Comparison of ENCODE assay signal across 8 cellular contexts in the genomic region with DNA sequence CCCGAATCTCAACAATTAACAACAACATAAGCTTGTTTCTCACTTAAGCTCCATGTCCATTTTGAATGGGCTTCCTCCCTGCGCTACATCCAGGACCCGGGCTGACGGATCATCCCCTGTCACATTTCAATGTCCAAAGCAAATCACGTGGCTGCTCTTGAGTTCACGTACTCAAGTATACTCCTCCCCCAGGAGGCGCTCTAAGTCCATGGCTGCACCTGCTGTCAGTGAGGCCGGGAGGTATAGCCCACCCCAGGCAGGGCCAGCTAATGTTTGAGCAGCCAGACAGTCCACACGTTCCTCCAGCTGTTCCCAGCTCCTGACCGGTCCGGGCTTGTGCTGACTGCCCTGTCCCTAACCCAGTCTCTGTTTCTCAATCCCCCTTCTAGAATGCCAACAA.
DNase-seq lines count a peak whose midpoint lies in the region; FAIRE-seq and TF ChIP-seq lines count a peak whose summit lies in the region.

No MANE protein-coding gene starts in this region.

- no peaks in the 10 kb centered on the region for H3K4me1 ChIP-seq in HEK293 (ENCODE audit: control insufficient read depth, insufficient read depth, low read length)
- H3K4me1 ChIP-seq in effector memory CD4-positive, alpha-beta T cell (ENCODE audit: control insufficient read depth, insufficient read depth, low read length, poor library complexity, severe bottlenecking): no peaks in the 10 kb centered on the region

- POLR2A ChIA-PET in HEK293 (lab: Yijun Ruan, JAX): interaction anchor here (1.2 kb wide), 1 partner anchor 184 kb away, joined by 4 read pairs; no protein-coding TSS in a partner anchor

- FAIRE-seq in D721Med (lab: Jason Lieb, UNC): no peak

- CTCF ChIA-PET in HEK293 (lab: Yijun Ruan, JAX): interaction anchor here (0.5 to 5.0 kb wide), 55 partner anchors 10 to 1538 kb away, joined by 3 to 99 read pairs (median 4); partner anchors contain the start of genes COA6 and TARBP1

- H3K9me3 ChIP-seq in HEK293 (ENCODE audit: control insufficient read depth, insufficient read depth, low read depth, low read length): no peaks in the 10 kb centered on the region
- H3K9me3 ChIP-seq in effector memory CD4-positive, alpha-beta T cell (ENCODE audit: control insufficient read depth, low read length): no peaks in the 10 kb centered on the region

- no peak overlapping the region for H3K4me3 ChIP-seq in HEK293 (ENCODE audit: low read depth, low read length)
- H3K4me3 ChIP-seq in effector memory CD4-positive, alpha-beta T cell (ENCODE audit: insufficient read depth, low read depth, low read length, poor library complexity, severe bottlenecking): no peak overlapping the region

- no peak overlapping the region for H3K27ac ChIP-seq in HEK293 (ENCODE audit: extremely low read depth, low read depth, low read length)
- H3K27ac ChIP-seq in effector memory CD4-positive, alpha-beta T cell (ENCODE audit: insufficient read depth, low read length, poor library complexity, severe bottlenecking): no peak overlapping the region

- H3K27me3 ChIP-seq in effector memory CD4-positive, alpha-beta T cell (replicated peaks; ENCODE audit: control insufficient read depth, insufficient read depth, low read length, poor library complexity, severe bottlenecking): no peaks in the 10 kb centered on the region

- TF ChIP-seq CTCF in D721Med (IDR thresholded peaks at IDR 0.05; ENCODE audit: insufficient read depth, missing control alignments): peak; percentile 31
- peak; percentile 85 for TF ChIP-seq CTCF in HEK293 (tag by site-specific recombination; IDR thresholded peaks at IDR 0.05)

- DNase-seq in D721Med (ENCODE audit: insufficient read length, low spot score) (no peak), OCI-M1 (lab: John Stamatoyannopoulos, UW) (peak; percentile 58), ecto neural progenitor cell (ENCODE audit: low spot score) (peak; percentile 80), mucosa of gallbladder (ENCODE audit: low spot score) (no peak), hepatic stellate cell (ENCODE audit: low spot score) (no peak)
- peak; percentile 23 to 48 for DNase-seq in stimulated activated CD4-positive, alpha-beta T cell treated with anti-CD3 and anti-CD28 coated beads, Interleukin-2, amount 100 ng/mL, for 48 hours
- no peak for DNase-seq in effector memory CD4-positive, alpha-beta T cell

- H3K36me3 ChIP-seq in HEK293 (ENCODE audit: control insufficient read depth in 2 of 2, insufficient read depth in 1 of 2, low read length in 2 of 2): no peaks in the 10 kb centered on the region
- H3K36me3 ChIP-seq in effector memory CD4-positive, alpha-beta T cell (ENCODE audit: control insufficient read depth, insufficient read depth, low read length): no peaks in the 10 kb centered on the region

TF ChIP-seq in HEK293, 187 proteins besides CTCF, POLR2A, EP300 and RAD21 (continues in another document):
- TF ChIP-seq MEIS1 (CRISPR knock-in tag; IDR thresholded peaks at IDR 0.05; ENCODE audit: borderline replicate concordance): no peak
- TF ChIP-seq ZNF548 (tag by site-specific recombination; IDR thresholded peaks at IDR 0.05): 0 out of 2 replicates have a peak, but pooled peaks have one; percentile 20
- TF ChIP-seq, protein P1, sequence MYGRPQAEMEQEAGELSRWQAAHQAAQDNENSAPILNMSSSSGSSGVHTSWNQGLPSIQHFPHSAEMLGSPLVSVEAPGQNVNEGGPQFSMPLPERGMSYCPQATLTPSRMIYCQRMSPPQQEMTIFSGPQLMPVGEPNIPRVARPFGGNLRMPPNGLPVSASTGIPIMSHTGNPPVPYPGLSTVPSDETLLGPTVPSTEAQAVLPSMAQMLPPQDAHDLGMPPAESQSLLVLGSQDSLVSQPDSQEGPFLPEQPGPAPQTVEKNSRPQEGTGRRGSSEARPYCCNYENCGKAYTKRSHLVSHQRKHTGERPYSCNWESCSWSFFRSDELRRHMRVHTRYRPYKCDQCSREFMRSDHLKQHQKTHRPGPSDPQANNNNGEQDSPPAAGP (tag by site-specific recombination; IDR thresholded peaks at IDR 0.05): no peak
- TF ChIP-seq ZNF530 (tag by site-specific recombination; IDR thresholded peaks at IDR 0.05; ENCODE audit: low read depth): no peak
- TF ChIP-seq ZNF121 (tag by site-specific recombination; IDR thresholded peaks at IDR 0.05): no peak
- TF ChIP-seq ZFP41 (tag by site-specific recombination; IDR thresholded peaks at IDR 0.05; ENCODE audit: borderline replicate concordance): no peak
- TF ChIP-seq ELK4 (IDR thresholded peaks at IDR 0.05; ENCODE audit: borderline replicate concordance, low read depth, low read length): no peak
- no peak for TF ChIP-seq ZNF549 (tag by site-specific recombination; IDR thresholded peaks at IDR 0.05)
- TF ChIP-seq GLIS1 (tag by site-specific recombination; IDR thresholded peaks at IDR 0.05): peak; percentile 72; the same call in 1 of the 2 replicates
- TF ChIP-seq ZNF777 (tag by site-specific recombination; IDR thresholded peaks at IDR 0.05; ENCODE audit: borderline replicate concordance): no peak
- TF ChIP-seq GFI1B (tag by site-specific recombination; IDR thresholded peaks at IDR 0.05): no peak
- TF ChIP-seq ZNF521 (tag by site-specific recombination; IDR thresholded peaks at IDR 0.05): no peak
- no peak for TF ChIP-seq ZNF140 (tag by site-specific recombination; IDR thresholded peaks at IDR 0.05)
- TF ChIP-seq ZNF366 (tag by site-specific recombination; conservative IDR thresholded peaks at IDR 0.05): no peak
- TF ChIP-seq REPIN1 (tag by site-specific recombination; IDR thresholded peaks at IDR 0.05; ENCODE audit: low read depth): no peak
- no peak for TF ChIP-seq BCL6B (tag by site-specific recombination; IDR thresholded peaks at IDR 0.05)
- TF ChIP-seq PRDM10 (tag by site-specific recombination; IDR thresholded peaks at IDR 0.05): peak; percentile 45; the same call in 1 of the 2 replicates
- 0 out of 2 replicates have a peak, but pooled peaks have one; percentile 24 for TF ChIP-seq ZNF501 (tag by site-specific recombination; IDR thresholded peaks at IDR 0.05)
- TF ChIP-seq, protein P2, sequence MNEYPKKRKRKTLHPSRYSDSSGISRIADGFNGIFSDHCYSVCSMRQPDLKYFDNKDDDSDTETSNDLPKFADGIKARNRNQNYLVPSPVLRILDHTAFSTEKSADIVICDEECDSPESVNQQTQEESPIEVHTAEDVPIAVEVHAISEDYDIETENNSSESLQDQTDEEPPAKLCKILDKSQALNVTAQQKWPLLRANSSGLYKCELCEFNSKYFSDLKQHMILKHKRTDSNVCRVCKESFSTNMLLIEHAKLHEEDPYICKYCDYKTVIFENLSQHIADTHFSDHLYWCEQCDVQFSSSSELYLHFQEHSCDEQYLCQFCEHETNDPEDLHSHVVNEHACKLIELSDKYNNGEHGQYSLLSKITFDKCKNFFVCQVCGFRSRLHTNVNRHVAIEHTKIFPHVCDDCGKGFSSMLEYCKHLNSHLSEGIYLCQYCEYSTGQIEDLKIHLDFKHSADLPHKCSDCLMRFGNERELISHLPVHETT (tag by site-specific recombination; IDR thresholded peaks at IDR 0.05): no peak
- TF ChIP-seq ZNF707 (tag by site-specific recombination; IDR thresholded peaks at IDR 0.05): no peak
- no peak for TF ChIP-seq ZNF354C (tag by site-specific recombination; IDR thresholded peaks at IDR 0.05; ENCODE audit: borderline replicate concordance, low read depth)

Comparison
In these comparisons a context has a peak if more than half of its experiments do, and no peak if none do; other contexts are left out.
1. DNase-seq: peak in OCI-M1 (single experiment), ecto neural progenitor cell (single experiment) and stimulated activated CD4-positive, alpha-beta T cell treated with anti-CD3 and anti-CD28 coated beads, Interleukin-2, amount 100 ng/mL, for 48 hours (2 of 2); none in D721Med (single experiment), mucosa of gallbladder (single experiment), hepatic stellate cell (single experiment) and effector memory CD4-positive, alpha-beta T cell (0 of 3).